Comparison of ENCODE assay signal across 1 cellular context in the genomic region with DNA sequence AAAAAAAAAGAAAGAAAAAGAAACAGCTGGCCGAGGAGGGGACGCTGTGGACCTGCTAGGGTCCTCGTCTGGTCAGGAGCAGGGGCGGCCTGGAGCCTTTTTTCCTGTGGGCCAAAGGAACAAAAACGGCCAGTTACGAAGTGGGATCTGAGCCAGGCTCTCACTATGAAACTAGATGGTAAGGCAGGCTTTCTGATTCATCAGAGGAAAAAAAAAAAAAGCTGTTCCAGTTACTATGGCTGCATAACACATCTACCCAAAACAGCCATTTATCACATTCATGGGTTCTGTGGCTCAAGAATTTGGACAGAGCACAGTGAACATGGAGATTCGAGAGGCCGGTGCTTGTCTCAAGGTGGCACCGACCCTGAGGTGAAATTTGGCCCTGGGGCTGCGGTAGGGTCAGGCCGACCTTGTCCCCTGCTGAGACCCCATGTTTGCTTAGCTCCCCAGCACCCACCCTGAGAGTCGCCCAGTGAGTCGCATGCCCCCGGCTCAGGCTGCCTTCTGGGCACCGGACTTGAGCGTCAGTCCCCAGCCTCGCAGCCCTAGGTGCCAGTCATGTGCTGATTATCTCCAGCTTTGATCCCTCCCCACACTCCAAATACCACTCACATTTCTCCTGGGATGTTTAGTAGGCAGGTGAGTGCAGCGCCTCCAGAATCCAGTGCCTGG.
TF ChIP-seq lines count a peak whose summit lies in the region.

No MANE protein-coding gene starts in this region.

TF ChIP-seq in HepG2, 621 proteins besides CTCF, POLR2A, EP300 and RAD21:
- TF ChIP-seq GRHL1 (CRISPR knock-in tag; conservative IDR thresholded peaks at IDR 0.05) (no peak), ZFYVE20 (CRISPR knock-in tag; IDR thresholded peaks at IDR 0.05; ENCODE audit: borderline replicate concordance, low read depth) (no peak), ZUFSP (CRISPR knock-in tag; IDR thresholded peaks at IDR 0.05; ENCODE audit: borderline replicate concordance) (no peak), ZNF543 (CRISPR knock-in tag; IDR thresholded peaks at IDR 0.05) (no peak), CC2D1A (CRISPR knock-in tag; IDR thresholded peaks at IDR 0.05) (no peak), RFX1 (IDR thresholded peaks at IDR 0.05) (no peak), MLLT10 (CRISPR knock-in tag; IDR thresholded peaks at IDR 0.05) (no peak), ZNF33A (CRISPR knock-in tag; IDR thresholded peaks at IDR 0.05; ENCODE audit: borderline replicate concordance) (no peak), ZBTB4 (CRISPR knock-in tag; IDR thresholded peaks at IDR 0.05; ENCODE audit: borderline replicate concordance) (no peak), ZNF281 (CRISPR knock-in tag; IDR thresholded peaks at IDR 0.05; ENCODE audit: borderline replicate concordance) (no peak), JARID2 (CRISPR knock-in tag; IDR thresholded peaks at IDR 0.05; ENCODE audit: insufficient replicate concordance) (no peak), HDAC6 (IDR thresholded peaks at IDR 0.05; ENCODE audit: low read depth, low read length) (no peak), SAFB2 (CRISPR knock-in tag; IDR thresholded peaks at IDR 0.05; ENCODE audit: borderline replicate concordance, low read depth) (no peak), CHD2 (IDR thresholded peaks at IDR 0.05; ENCODE audit: low read depth, low read length) (no peak)
- TF ChIP-seq, protein P1, sequence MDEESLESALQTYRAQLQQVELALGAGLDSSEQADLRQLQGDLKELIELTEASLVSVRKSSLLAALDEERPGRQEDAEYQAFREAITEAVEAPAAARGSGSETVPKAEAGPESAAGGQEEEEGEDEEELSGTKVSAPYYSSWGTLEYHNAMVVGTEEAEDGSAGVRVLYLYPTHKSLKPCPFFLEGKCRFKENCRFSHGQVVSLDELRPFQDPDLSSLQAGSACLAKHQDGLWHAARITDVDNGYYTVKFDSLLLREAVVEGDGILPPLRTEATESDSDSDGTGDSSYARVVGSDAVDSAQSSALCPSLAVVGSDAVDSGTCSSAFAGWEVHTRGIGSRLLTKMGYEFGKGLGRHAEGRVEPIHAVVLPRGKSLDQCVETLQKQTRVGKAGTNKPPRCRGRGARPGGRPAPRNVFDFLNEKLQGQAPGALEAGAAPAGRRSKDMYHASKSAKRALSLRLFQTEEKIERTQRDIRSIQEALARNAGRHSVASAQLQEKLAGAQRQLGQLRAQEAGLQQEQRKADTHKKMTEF (CRISPR knock-in tag; IDR thresholded peaks at IDR 0.05), result no peak
- TF ChIP-seq, protein P2, sequence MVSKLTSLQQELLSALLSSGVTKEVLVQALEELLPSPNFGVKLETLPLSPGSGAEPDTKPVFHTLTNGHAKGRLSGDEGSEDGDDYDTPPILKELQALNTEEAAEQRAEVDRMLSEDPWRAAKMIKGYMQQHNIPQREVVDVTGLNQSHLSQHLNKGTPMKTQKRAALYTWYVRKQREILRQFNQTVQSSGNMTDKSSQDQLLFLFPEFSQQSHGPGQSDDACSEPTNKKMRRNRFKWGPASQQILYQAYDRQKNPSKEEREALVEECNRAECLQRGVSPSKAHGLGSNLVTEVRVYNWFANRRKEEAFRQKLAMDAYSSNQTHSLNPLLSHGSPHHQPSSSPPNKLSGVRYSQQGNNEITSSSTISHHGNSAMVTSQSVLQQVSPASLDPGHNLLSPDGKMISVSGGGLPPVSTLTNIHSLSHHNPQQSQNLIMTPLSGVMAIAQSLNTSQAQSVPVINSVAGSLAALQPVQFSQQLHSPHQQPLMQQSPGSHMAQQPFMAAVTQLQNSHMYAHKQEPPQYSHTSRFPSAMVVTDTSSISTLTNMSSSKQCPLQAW (CRISPR knock-in tag; IDR thresholded peaks at IDR 0.05), result no peak
- TF ChIP-seq, protein P3, sequence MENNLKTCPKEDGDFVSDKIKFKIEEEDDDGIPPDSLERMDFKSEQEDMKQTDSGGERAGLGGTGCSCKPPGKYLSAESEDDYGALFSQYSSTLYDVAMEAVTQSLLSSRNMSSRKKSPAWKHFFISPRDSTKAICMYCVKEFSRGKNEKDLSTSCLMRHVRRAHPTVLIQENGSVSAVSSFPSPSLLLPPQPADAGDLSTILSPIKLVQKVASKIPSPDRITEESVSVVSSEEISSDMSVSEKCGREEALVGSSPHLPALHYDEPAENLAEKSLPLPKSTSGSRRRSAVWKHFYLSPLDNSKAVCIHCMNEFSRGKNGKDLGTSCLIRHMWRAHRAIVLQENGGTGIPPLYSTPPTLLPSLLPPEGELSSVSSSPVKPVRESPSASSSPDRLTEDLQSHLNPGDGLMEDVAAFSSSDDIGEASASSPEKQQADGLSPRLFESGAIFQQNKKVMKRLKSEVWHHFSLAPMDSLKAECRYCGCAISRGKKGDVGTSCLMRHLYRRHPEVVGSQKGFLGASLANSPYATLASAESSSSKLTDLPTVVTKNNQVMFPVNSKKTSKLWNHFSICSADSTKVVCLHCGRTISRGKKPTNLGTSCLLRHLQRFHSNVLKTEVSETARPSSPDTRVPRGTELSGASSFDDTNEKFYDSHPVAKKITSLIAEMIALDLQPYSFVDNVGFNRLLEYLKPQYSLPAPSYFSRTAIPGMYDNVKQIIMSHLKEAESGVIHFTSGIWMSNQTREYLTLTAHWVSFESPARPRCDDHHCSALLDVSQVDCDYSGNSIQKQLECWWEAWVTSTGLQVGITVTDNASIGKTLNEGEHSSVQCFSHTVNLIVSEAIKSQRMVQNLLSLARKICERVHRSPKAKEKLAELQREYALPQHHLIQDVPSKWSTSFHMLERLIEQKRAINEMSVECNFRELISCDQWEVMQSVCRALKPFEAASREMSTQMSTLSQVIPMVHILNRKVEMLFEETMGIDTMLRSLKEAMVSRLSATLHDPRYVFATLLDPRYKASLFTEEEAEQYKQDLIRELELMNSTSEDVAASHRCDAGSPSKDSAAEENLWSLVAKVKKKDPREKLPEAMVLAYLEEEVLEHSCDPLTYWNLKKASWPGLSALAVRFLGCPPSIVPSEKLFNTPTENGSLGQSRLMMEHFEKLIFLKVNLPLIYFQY (CRISPR knock-in tag; IDR thresholded peaks at IDR 0.05; ENCODE audit: borderline replicate concordance), result no peak
